33 cellular contexts compared by ENCODE assay signal in the genomic region with DNA sequence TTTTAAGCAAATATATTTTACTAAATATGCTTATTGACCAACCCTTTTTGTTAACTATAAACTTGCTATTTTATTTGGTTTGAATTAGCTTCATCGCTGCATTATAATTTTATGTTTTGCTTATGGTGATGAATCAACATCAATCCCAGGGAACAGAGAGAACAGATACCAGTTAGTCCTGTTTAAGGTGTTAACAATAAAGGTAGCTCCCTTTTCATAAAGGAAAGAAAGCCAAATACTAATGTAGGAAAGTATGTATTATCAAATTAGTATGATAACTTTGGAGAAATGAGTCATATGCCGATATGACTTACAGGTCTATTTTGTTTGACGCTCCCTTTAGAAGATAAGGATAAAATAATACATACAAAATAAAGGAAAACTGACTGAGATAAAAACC. TPM values are rescaled to one million over a fixed set of nuclear protein-coding genes. Genes with fewer than 3 reads are reported as not detected.
"Had no signal": no experiment of that assay in that cellular context is flagged by ENCODE, and none has a peak within 500 bp of the region (broad histone marks: within the 10 kb centered on the region; RNA-seq: fewer than 3 reads in every experiment).

No MANE protein-coding gene starts in this region.

- H3K27ac Mint-ChIP-seq: mesothelial cell of epicardium; natural killer cell treated with Interleukin-12 subunit alpha and Interleukin-12 subunit beta and Interleukin-15 and Interleukin-18, amount 100 ng/mL, for 72 hours; progenitor cell of endocrine pancreas; stimulated activated memory B cell treated with anti-CD40 and anti-IgM and Interleukin-4, amounts not matched to agents 10 μg/mL and 1 μg/mL and 100 μg/mL, for 72 hours; stimulated activated naive CD8-positive, alpha-beta T cell treated with anti-CD3 and anti-CD28 coated beads, Interleukin-15, amount 100 ng/mL, for 72 hours; type B pancreatic cell had no signal

- ATAC-seq: natural killer cell treated with Interleukin-12 subunit alpha and Interleukin-12 subunit beta and Interleukin-15 and Interleukin-18, amount 100 ng/mL, for 72 hours; right lobe of liver; stimulated activated memory B cell treated with anti-CD40 and anti-IgM and Interleukin-4, amounts not matched to agents 10 μg/mL and 1 μg/mL and 100 μg/mL, for 72 hours; stimulated activated naive CD8-positive, alpha-beta T cell treated with anti-CD3 and anti-CD28 coated beads, Interleukin-15, amount 100 ng/mL, for 72 hours had no signal

- H3K4me1 Mint-ChIP-seq: immature natural killer cell; naive B cell; stimulated activated memory B cell treated with anti-CD40 and anti-IgM and Interleukin-4, amounts not matched to agents 10 μg/mL and 1 μg/mL and 100 μg/mL, for 72 hours had no signal

- H3K36me3 Mint-ChIP-seq: naive B cell had no signal

- H3K4me3 Mint-ChIP-seq: immature natural killer cell; mesothelial cell of epicardium; naive B cell; natural killer cell treated with Interleukin-12 subunit alpha and Interleukin-12 subunit beta and Interleukin-15 and Interleukin-18, amount 100 ng/mL, for 72 hours; stimulated activated memory B cell treated with anti-CD40 and anti-IgM and Interleukin-4, amounts not matched to agents 10 μg/mL and 1 μg/mL and 100 μg/mL, for 72 hours; stimulated activated naive CD8-positive, alpha-beta T cell treated with anti-CD3 and anti-CD28 coated beads, Interleukin-15, amount 100 ng/mL, for 72 hours; type B pancreatic cell had no signal

- DNase-seq: immature natural killer cell; left ventricle myocardium inferior; mesendoderm; naive B cell; ovary; right lobe of liver; stimulated activated CD4-positive, alpha-beta T cell treated with anti-CD3 and anti-CD28 coated beads, Interleukin-1b, Interleukin-23, amount 100 ng/mL, for 48 hours; stimulated activated CD4-positive, alpha-beta T cell treated with anti-CD3 and anti-CD28 coated beads, Interleukin-2, amount 100 ng/mL, for 48 hours; stimulated activated CD4-positive, alpha-beta T cell treated with anti-CD3 and anti-CD28 coated beads, Interleukin-4, amount 100 ng/mL, for 4 hours; stimulated activated CD8-positive, alpha-beta memory T cell treated with anti-CD3 and anti-CD28 coated beads, Interleukin-4, amount 100 ng/mL, for 48 hours; stimulated activated naive CD4-positive, alpha-beta T cell treated with Interleukin-2 at 50 U/mL for 16 hours; stimulated activated naive CD8-positive, alpha-beta T cell treated with anti-CD3 and anti-CD28 coated beads, Interleukin-15, amount 100 ng/mL, for 72 hours; uterus had no signal

- H3K27me3 Mint-ChIP-seq: natural killer cell treated with Interleukin-12 subunit alpha and Interleukin-12 subunit beta and Interleukin-15 and Interleukin-18, amount 100 ng/mL, for 72 hours; progenitor cell of endocrine pancreas; stimulated activated memory B cell treated with anti-CD40 and anti-IgM and Interleukin-4, amounts not matched to agents 10 μg/mL and 1 μg/mL and 100 μg/mL, for 72 hours; stimulated activated naive CD8-positive, alpha-beta T cell treated with anti-CD3 and anti-CD28 coated beads, Interleukin-15, amount 100 ng/mL, for 72 hours; type B pancreatic cell had no signal

- H3K27ac ChIP-seq: left ventricle myocardium inferior, ovary, right atrium auricular region, right lobe of liver, tibial nerve, uterus had no signal

- H3K9me3 Mint-ChIP-seq: immature natural killer cell; natural killer cell treated with Interleukin-12 subunit alpha and Interleukin-12 subunit beta and Interleukin-15 and Interleukin-18, amount 100 ng/mL, for 72 hours; stimulated activated memory B cell treated with anti-CD40 and anti-IgM and Interleukin-4, amounts not matched to agents 10 μg/mL and 1 μg/mL and 100 μg/mL, for 72 hours; type B pancreatic cell had no signal

RNA-seq across cellular contexts. Expression of gene OR5K2, which starts 4.4 kb away (rescaled TPM):
- total RNA-seq: kidney epithelial cell; left ventricle myocardium inferior; lower leg skin; lung; mesothelial cell of epicardium; mononuclear cell; natural killer cell treated with Interleukin-12 subunit alpha and Interleukin-12 subunit beta and Interleukin-15 and Interleukin-18, amount 100 ng/mL, for 72 hours; omental fat pad; ovary; progenitor cell of endocrine pancreas; pulmonary artery endothelial cell; renal cortical epithelial cell; right atrium auricular region; right lobe of liver; skeletal muscle tissue; smooth muscle cell; temporal lobe; tibial nerve; ureter; uterus had no signal
- polyA plus RNA-seq: immature natural killer cell, lung, neural cell, ovary, smooth muscle cell, thymus had no signal

RNA-seq across cellular contexts. Expression of gene GPR15, which starts 29.9 kb away (rescaled TPM):
- total RNA-seq: kidney epithelial cell, left ventricle myocardium inferior, lower leg skin, mesothelial cell of epicardium, progenitor cell of endocrine pancreas, pulmonary artery endothelial cell, renal cortical epithelial cell, right atrium auricular region, right lobe of liver, skeletal muscle tissue, smooth muscle cell, temporal lobe, tibial nerve, uterus had no signal
- polyA plus RNA-seq: neural cell, ovary, smooth muscle cell had no signal

RNA-seq across cellular contexts. Expression of gene OR5K1, which starts 38.9 kb away (rescaled TPM):
- total RNA-seq: kidney epithelial cell; left ventricle myocardium inferior; lower leg skin; lung; mesothelial cell of epicardium; mononuclear cell; natural killer cell treated with Interleukin-12 subunit alpha and Interleukin-12 subunit beta and Interleukin-15 and Interleukin-18, amount 100 ng/mL, for 72 hours; omental fat pad; ovary; progenitor cell of endocrine pancreas; pulmonary artery endothelial cell; renal cortical epithelial cell; right atrium auricular region; right lobe of liver; skeletal muscle tissue; smooth muscle cell; temporal lobe; tibial nerve; ureter; uterus had no signal
- polyA plus RNA-seq: immature natural killer cell, lung, neural cell, ovary, smooth muscle cell had no signal
